27 cellular contexts compared by ENCODE assay signal in genomic region chr16:3608069-3608468, GRCh38. TPM values are rescaled to one million over a fixed set of nuclear protein-coding genes. Genes with fewer than 3 reads are reported as not detected.
DNase-seq lines count a peak whose midpoint lies in the region; ATAC-seq and TF ChIP-seq lines count a peak whose summit lies in the region.
"Had no signal": no experiment of that assay in that cellular context is flagged by ENCODE, and none has a peak within 500 bp of the region (broad histone marks: within the 10 kb centered on the region; RNA-seq: fewer than 3 reads in every experiment).

No MANE protein-coding gene starts in this region.

- H3K4me1 ChIP-seq in DOHH2 (ENCODE audit: control insufficient read depth, low read length): peaks cover 47% of the 10 kb centered on the region
- peaks cover 44% of the 10 kb centered on the region for H3K4me1 ChIP-seq in Karpas-422 (ENCODE audit: low read length)
- peaks cover 21% of the 10 kb centered on the region for H3K4me1 ChIP-seq in suprapubic skin

- H3K9me2 ChIP-seq in DOHH2 (replicated peaks; ENCODE audit: control insufficient read depth, low read length) (no peaks in the 10 kb centered on the region), Karpas-422 (replicated peaks; ENCODE audit: insufficient read depth, low read length) (no peaks in the 10 kb centered on the region)

- H3F3A ChIP-seq in DOHH2 (ENCODE audit: control insufficient read depth, insufficient read depth): peaks cover 24% of the 10 kb centered on the region

- intact Hi-C loops in Right ventricle myocardium superior (cut with DNase I): no loop called here

- H3K9me3 Mint-ChIP-seq in activated T-helper 17 cell treated with anti-CD3 and anti-CD28 coated beads, Interleukin-2, amount 50 U/mL, for 72 hours: no peaks in the 10 kb centered on the region
- H3K9me3 Mint-ChIP-seq: GM23338; HFFc6; IgD-negative memory B cell; T-helper 1 cell treated with Interleukin-12 subunit alpha and Interleukin-12 subunit beta and Interleukin-4 antibody, amounts not matched to agents 30 μg/mL and 1 μg/mL, for 36 hours had no signal

- H3K4me3 ChIP-seq in DOHH2 (ENCODE audit: low read length): peak overlapping the region; percentile 68
- H3K4me3 ChIP-seq in Karpas-422 (ENCODE audit: low read length): peak overlapping the region; percentile 21; the same call in 1 of the 2 replicates
- H3K4me3 ChIP-seq in suprapubic skin: no peak overlapping the region
- H3K4me3 ChIP-seq: BLaER1, GM23338, HAP-1, SK-N-MC had no signal

- peaks cover 16% of the 10 kb centered on the region for H3K4me1 Mint-ChIP-seq in activated T-helper 17 cell treated with anti-CD3 and anti-CD28 coated beads, Interleukin-2, amount 50 U/mL, for 72 hours

- peak overlapping the region; percentile 34; the same call in 1 of the 2 replicates for H3K9ac ChIP-seq in Karpas-422 (ENCODE audit: low read length)
- H3K9ac ChIP-seq: BLaER1 had no signal

- 80% methylated on average over 5 of the region's 5 CpGs for WGBS in suprapubic skin

- no peak for TF ChIP-seq EP300 in suprapubic skin (IDR thresholded peaks at IDR 0.05)

- ATAC-seq in left lobe of liver (peak; percentile 16), GM21515 (IDR thresholded peaks at IDR 0.05; ENCODE audit: unreplicated experiment) (no peak), Right ventricle myocardium superior (ENCODE audit: poor library complexity) (no peak)
- ATAC-seq in activated T-helper 17 cell treated with anti-CD3 and anti-CD28 coated beads, Interleukin-2, amount 50 U/mL, for 72 hours (replicated peaks): no peak
- ATAC-seq: GM23338 had no signal

- peaks cover 68% of the 10 kb centered on the region for H3K79me2 ChIP-seq in DOHH2 (ENCODE audit: control insufficient read depth, low read length)
- peaks cover 48% of the 10 kb centered on the region for H3K79me2 ChIP-seq in Karpas-422 (ENCODE audit: low read length)

- peak overlapping the region; percentile 86 for H3K27ac ChIP-seq in DOHH2 (ENCODE audit: low read depth, low read length)
- H3K27ac ChIP-seq in Karpas-422 (ENCODE audit: low read length): peak overlapping the region; percentile 84
- no peak overlapping the region for H3K27ac ChIP-seq in suprapubic skin
- H3K27ac ChIP-seq: BLaER1, SK-N-MC had no signal

- H3K27me3 ChIP-seq in DOHH2 (ENCODE audit: control insufficient read depth, low read length) (no peaks in the 10 kb centered on the region), Karpas-422 (ENCODE audit: low read length) (no peaks in the 10 kb centered on the region), suprapubic skin (no peaks in the 10 kb centered on the region)
- H3K27me3 ChIP-seq: BLaER1 had no signal

- DNase-seq in Karpas-422 (no peak), left lobe of liver (ENCODE audit: low spot score) (no peak), Right ventricle myocardium superior (no peak), suprapubic skin (ENCODE audit: low spot score in 2 of 2) (no peak)
- DNase-seq: CD4-positive, CD25-positive, alpha-beta regulatory T cell; HFFc6; MV-4-11; NCI-H1105 treated with DMSO at 0.1 percent for 48 hours; NCI-H2029 treated with DMSO at 0.1 percent for 48 hours; NCI-H446 treated with DMSO at 0.1 percent for 48 hours; NCI-H526; NCI-H82; NK-92 treated with Interleukin-12 subunit alpha and Interleukin-12 subunit beta, amount 100 ng/mL, for 24 hours; RPMI8226; SHP77 treated with DMSO at 0.1 percent for 48 hours; SW 1271 had no signal

- no peaks in the 10 kb centered on the region for H3K27me3 Mint-ChIP-seq in activated T-helper 17 cell treated with anti-CD3 and anti-CD28 coated beads, Interleukin-2, amount 50 U/mL, for 72 hours
- H3K27me3 Mint-ChIP-seq: CD4-positive, CD25-positive, alpha-beta regulatory T cell; IgD-negative memory B cell had no signal

- TF ChIP-seq POLR2A in Raji (IDR thresholded peaks at IDR 0.05; ENCODE audit: insufficient read depth, low read depth, low read length) (0 out of 2 replicates have a peak, but pooled peaks have one; percentile 23), suprapubic skin (IDR thresholded peaks at IDR 0.05) (no peak)

- no peak for TF ChIP-seq CTCF in DOHH2 (IDR thresholded peaks at IDR 0.05; ENCODE audit: low read depth, low read length, poor library complexity, severe bottlenecking)
- no peak for TF ChIP-seq CTCF in suprapubic skin (IDR thresholded peaks at IDR 0.05)

- no peak overlapping the region for H2AFZ ChIP-seq in Karpas-422 (ENCODE audit: low read length)
- H2AFZ ChIP-seq: GM23338 had no signal

- no peaks in the 10 kb centered on the region for H4K20me1 ChIP-seq in DOHH2 (ENCODE audit: control insufficient read depth, insufficient read depth, low read depth, low read length)
- H4K20me1 ChIP-seq in Karpas-422 (ENCODE audit: insufficient read depth, low read depth, low read length): no peaks in the 10 kb centered on the region
- H4K20me1 ChIP-seq: BLaER1 had no signal

- H3K27ac Mint-ChIP-seq in activated T-helper 17 cell treated with anti-CD3 and anti-CD28 coated beads, Interleukin-2, amount 50 U/mL, for 72 hours: no peak overlapping the region
- H3K27ac Mint-ChIP-seq: GM23338; HFFc6; T-helper 1 cell treated with Interleukin-12 subunit alpha and Interleukin-12 subunit beta and Interleukin-4 antibody, amounts not matched to agents 30 μg/mL and 1 μg/mL, for 36 hours had no signal

- H3K4me3 Mint-ChIP-seq in activated T-helper 17 cell treated with anti-CD3 and anti-CD28 coated beads, Interleukin-2, amount 50 U/mL, for 72 hours: no peak overlapping the region
- H3K4me3 Mint-ChIP-seq: GM23338; HFFc6; T-helper 1 cell treated with Interleukin-12 subunit alpha and Interleukin-12 subunit beta and Interleukin-4 antibody, amounts not matched to agents 30 μg/mL and 1 μg/mL, for 36 hours had no signal

- H3K36me3 Mint-ChIP-seq in activated T-helper 17 cell treated with anti-CD3 and anti-CD28 coated beads, Interleukin-2, amount 50 U/mL, for 72 hours (ENCODE audit: low read depth): peaks cover 38% of the 10 kb centered on the region

- peaks cover 75% of the 10 kb centered on the region for H3K36me3 ChIP-seq in DOHH2 (ENCODE audit: control insufficient read depth, low read length)
- peaks cover 11% of the 10 kb centered on the region; the same call in 1 of the 2 replicates for H3K36me3 ChIP-seq in Karpas-422 (ENCODE audit: insufficient read depth, low read length)
- peaks cover 7% of the 10 kb centered on the region for H3K36me3 ChIP-seq in suprapubic skin

- H3K4me2 ChIP-seq in DOHH2 (ENCODE audit: low read length) (peak overlapping the region; percentile 78), Karpas-422 (ENCODE audit: low read depth, low read length, poor library complexity, severe bottlenecking) (peak overlapping the region; percentile 34)
- H3K4me2 ChIP-seq: GM23338 had no signal

- H3K9me3 ChIP-seq in DOHH2 (ENCODE audit: control insufficient read depth, insufficient read depth, low read length) (peaks cover 9% of the 10 kb centered on the region; the same call in 1 of the 2 replicates), Karpas-422 (ENCODE audit: low read length) (no peaks in the 10 kb centered on the region), suprapubic skin (no peaks in the 10 kb centered on the region)
- H3K9me3 ChIP-seq: BLaER1, HAP-1 had no signal

RNA-seq across cellular contexts. Expression of gene SLX4, which starts 3.3 kb away (rescaled TPM):
- 9.1 and 12.7 TPM in 2 replicates for total RNA-seq in Karpas-422 (2014; rRNA removed; shearing (Covaris generic); ENCODE audit: low replicate concordance)
- total RNA-seq in left lobe of liver: 2.8 TPM
- 10 to 100 TPM; 10.8 to 14.5 TPM for total RNA-seq in activated T-helper 17 cell treated with anti-CD3 and anti-CD28 coated beads, Interleukin-2, amount 50 U/mL, for 72 hours
- 3.2 TPM for total RNA-seq in Right ventricle myocardium superior
- total RNA-seq in suprapubic skin: 1 to 10 TPM; 2.9 to 6.0 (median 4.5) TPM

RNA-seq across cellular contexts. Expression of gene NLRC3, which starts 30.9 kb away (rescaled TPM):
- total RNA-seq in Karpas-422 (2014; rRNA removed; shearing (Covaris generic); ENCODE audit: low replicate concordance): 22.4 and 31.5 TPM in 2 replicates
- total RNA-seq in left lobe of liver (0.81 TPM), Right ventricle myocardium superior (0.89 TPM), suprapubic skin (1 to 10 TPM in 1 of 4 donors, under 1 TPM in 3; 0.16 to 1.2 (median 0.39) TPM)
- 10 to 100 TPM; 36.8 to 49.1 TPM for total RNA-seq in activated T-helper 17 cell treated with anti-CD3 and anti-CD28 coated beads, Interleukin-2, amount 50 U/mL, for 72 hours
- total RNA-seq: HFFc6, MCF 10A had no signal

RNA-seq across cellular contexts. Expression of gene DNASE1, which starts 46.4 kb away (rescaled TPM):
- 22.9 and 46.1 TPM in 2 replicates for total RNA-seq in Karpas-422 (2014; rRNA removed; shearing (Covaris generic); ENCODE audit: low replicate concordance)
- total RNA-seq in left lobe of liver: 4.6 TPM
- 10 to 100 TPM; 14.8 to 22.0 TPM for total RNA-seq in activated T-helper 17 cell treated with anti-CD3 and anti-CD28 coated beads, Interleukin-2, amount 50 U/mL, for 72 hours
- total RNA-seq in Right ventricle myocardium superior: 8.1 TPM
- total RNA-seq in suprapubic skin: 10 to 100 TPM; 11.0 to 32.7 (median 23.0) TPM

Comparison
In these comparisons a context has a peak if more than half of its experiments do, and no peak if none do; other contexts are left out.
1. RNA of gene NLRC3, which starts 30.9 kb away (total RNA-seq): 36.8 to 49.1 TPM in activated T-helper 17 cell treated with anti-CD3 and anti-CD28 coated beads, Interleukin-2, amount 50 U/mL, for 72 hours and 22.4 to 31.5 TPM in Karpas-422; 0.89 TPM in Right ventricle myocardium superior (single experiment), 0.81 TPM in left lobe of liver (single experiment) and 0.16 to 1.2 TPM in suprapubic skin; every median in the first group is over 10 times any median in the second.